Comparison of ENCODE assay signal across 8 cellular contexts in genomic region chr3:197297020-197297419, GRCh38.
DNase-seq lines count a peak whose midpoint lies in the region; ATAC-seq lines count a peak whose summit lies in the region.

No MANE protein-coding gene starts in this region.

- peaks cover 6% of the 10 kb centered on the region for H3K36me3 Mint-ChIP-seq in central memory CD8-positive, alpha-beta T cell (ENCODE audit: insufficient read depth)

- peaks cover 29% of the 10 kb centered on the region for H3K4me1 Mint-ChIP-seq in central memory CD8-positive, alpha-beta T cell

- no peaks in the 10 kb centered on the region for H3K27me3 ChIP-seq in muscle layer of colon (ENCODE audit: control insufficient read depth in 1 of 2, insufficient read depth in 2 of 2, low read length in 2 of 2)

- peaks cover 2% of the 10 kb centered on the region for H3K36me3 ChIP-seq in muscle layer of colon (ENCODE audit: insufficient read depth, low read length)

- H3K9me3 ChIP-seq in muscle layer of colon (ENCODE audit: low read length): no peaks in the 10 kb centered on the region

- peak; percentile 23 for DNase-seq in DMS79 (lab: John Stamatoyannopoulos, UW)
- peak; percentile 6 for DNase-seq in LoVo (ENCODE audit: low spot score)
- no peak for DNase-seq in central memory CD8-positive, alpha-beta T cell (ENCODE audit: low spot score in 2 of 2)
- no peak for DNase-seq in AG08395 (ENCODE audit: low spot score)
- DNase-seq in stimulated activated CD4-positive, alpha-beta T cell treated with anti-CD3 and anti-CD28 coated beads, Interleukin-12 subunit alpha, Interleukin-12 subunit beta, amount 100 ng/mL, for 4 hours: no peak

- H3K27me3 Mint-ChIP-seq in central memory CD8-positive, alpha-beta T cell: no peaks in the 10 kb centered on the region

- H3K27ac ChIP-seq in muscle layer of colon (ENCODE audit: low read depth, low read length): peak overlapping the region; percentile 88

- H3K9me3 Mint-ChIP-seq in central memory CD8-positive, alpha-beta T cell: no peaks in the 10 kb centered on the region

- H3K4me3 ChIP-seq in muscle layer of colon (ENCODE audit: low read depth in 1 of 2, low read length in 2 of 2): peak overlapping the region; percentile 93 to 98

- H3K4me3 Mint-ChIP-seq in central memory CD8-positive, alpha-beta T cell: peak overlapping the region; percentile 92

- peaks cover 21% of the 10 kb centered on the region for H3K4me1 ChIP-seq in muscle layer of colon (ENCODE audit: insufficient read depth, low read length)

- peak overlapping the region; percentile 90 for H3K9ac ChIP-seq in muscle layer of colon (ENCODE audit: low read length)

- H3K27ac Mint-ChIP-seq in central memory CD8-positive, alpha-beta T cell (ENCODE audit: low read depth): peak overlapping the region; percentile 88

- ATAC-seq in central memory CD8-positive, alpha-beta T cell (replicated peaks; ENCODE audit: extremely low read depth, poor library complexity, severe bottlenecking): no peak
- no peak for ATAC-seq in HG03378 (IDR thresholded peaks at IDR 0.05; ENCODE audit: unreplicated experiment)
- no peak for ATAC-seq in HG02759 (IDR thresholded peaks at IDR 0.05; ENCODE audit: unreplicated experiment)

Comparison
In these comparisons a context has a peak if more than half of its experiments do, and no peak if none do; other contexts are left out.
1. DNase-seq: peak in DMS79 (single experiment) and LoVo (single experiment); none in central memory CD8-positive, alpha-beta T cell (0 of 2), AG08395 (single experiment) and stimulated activated CD4-positive, alpha-beta T cell treated with anti-CD3 and anti-CD28 coated beads, Interleukin-12 subunit alpha, Interleukin-12 subunit beta, amount 100 ng/mL, for 4 hours (single experiment).